In the genomic region with DNA sequence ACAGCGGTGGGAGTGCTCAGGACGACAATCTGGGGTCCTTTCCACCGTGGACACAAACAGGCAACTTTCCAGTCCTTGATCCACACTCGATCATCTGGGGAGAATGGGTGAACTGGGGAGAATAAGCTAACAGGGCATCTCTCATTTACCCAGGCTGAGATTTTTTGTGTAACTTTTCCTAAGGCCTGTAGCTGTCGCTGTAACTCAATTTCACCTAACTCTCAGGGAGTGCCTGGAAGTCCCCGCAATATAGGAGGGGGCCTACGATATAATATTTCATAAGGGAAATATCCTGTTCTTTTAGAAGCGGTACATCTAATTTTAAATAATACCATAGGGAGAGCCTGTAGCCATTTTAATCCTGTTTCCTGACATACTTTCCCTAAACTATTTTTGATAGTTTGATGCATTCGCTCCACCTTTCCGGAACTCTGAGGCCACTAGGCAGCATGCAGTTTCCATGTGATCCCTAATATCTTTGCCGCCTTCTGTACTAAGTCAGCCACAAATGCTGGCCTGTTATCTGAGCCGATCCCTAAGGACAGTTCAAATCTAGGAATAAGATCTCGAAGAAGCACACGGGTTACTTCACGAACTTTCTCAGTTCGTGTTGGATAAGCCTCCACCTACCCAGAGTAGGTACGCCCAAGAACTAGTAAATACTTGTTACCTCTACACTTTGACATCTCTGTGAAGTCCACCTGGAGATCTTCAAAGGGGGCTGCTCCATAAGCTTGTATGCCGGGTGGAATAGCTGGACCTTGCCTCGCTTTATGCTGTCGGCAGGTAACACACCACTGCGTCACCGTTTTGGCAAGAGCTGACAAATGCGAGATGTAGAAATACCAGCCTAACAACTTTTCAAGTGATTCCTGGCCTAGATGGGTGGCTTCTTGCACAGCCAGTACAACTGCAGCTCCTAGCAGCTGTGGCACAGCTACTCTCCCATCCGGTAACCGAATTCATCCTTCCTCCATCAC, we compare ENCODE assay signal across 1 cellular context.
TF ChIP-seq lines count a peak whose summit lies in the region.

No MANE protein-coding gene starts in this region.

TF ChIP-seq in HepG2, 621 proteins besides CTCF, POLR2A, EP300 and RAD21:
- 0 out of 2 replicates have a peak, but pooled peaks have one; percentile 5 for TF ChIP-seq SMC3 (IDR thresholded peaks at IDR 0.05; ENCODE audit: low read length)
- TF ChIP-seq STAG1 (CRISPR knock-in tag; IDR thresholded peaks at IDR 0.05) = peak; percentile 33
